ENCODE assay signal across 2 cellular contexts in genomic region chr17:50029185-50029584, GRCh38.
TF ChIP-seq lines count a peak whose summit lies in the region.

No MANE protein-coding gene starts in this region.

TF ChIP-seq in A549, 52 proteins besides CTCF, POLR2A, EP300 and RAD21:
- TF ChIP-seq SREBF2 (IDR thresholded peaks at IDR 0.05), result no peak
- TF ChIP-seq EHMT2 (IDR thresholded peaks at IDR 0.05; ENCODE audit: low read depth), result no peak
- no peak for TF ChIP-seq KDM1A (IDR thresholded peaks at IDR 0.05; ENCODE audit: low read depth)
- TF ChIP-seq RFX5 (IDR thresholded peaks at IDR 0.05), result no peak
- TF ChIP-seq HOXB13 (CRISPR knock-in tag; IDR thresholded peaks at IDR 0.05; ENCODE audit: low read depth), result no peak
- no peak for TF ChIP-seq ZC3H11A (IDR thresholded peaks at IDR 0.05)
- TF ChIP-seq KDM5A (IDR thresholded peaks at IDR 0.05), result no peak
- no peak for TF ChIP-seq HDAC2 (IDR thresholded peaks at IDR 0.05)
- TF ChIP-seq NPAS2 (CRISPR knock-in tag; IDR thresholded peaks at IDR 0.05; ENCODE audit: borderline replicate concordance), result no peak
- no peak for TF ChIP-seq BHLHE40 (IDR thresholded peaks at IDR 0.05; ENCODE audit: low read depth, low read length)
- no peak for TF ChIP-seq MAZ (IDR thresholded peaks at IDR 0.05; ENCODE audit: borderline replicate concordance, low read depth, low read length)
- TF ChIP-seq FOSL2 (IDR thresholded peaks at IDR 0.05), result no peak
- no peak for TF ChIP-seq FOSL2 (CRISPR knock-in tag; IDR thresholded peaks at IDR 0.05)
- TF ChIP-seq MYC (IDR thresholded peaks at IDR 0.05; ENCODE audit: borderline replicate concordance, low read length), result no peak
- no peak for TF ChIP-seq GATA3 (IDR thresholded peaks at IDR 0.05; ENCODE audit: borderline replicate concordance)
- TF ChIP-seq HES2 (IDR thresholded peaks at IDR 0.05), result no peak
- no peak for TF ChIP-seq POLR2AphosphoS2 (conservative IDR thresholded peaks at IDR 0.05; ENCODE audit: low read length)
- no peak for TF ChIP-seq SMC3 (IDR thresholded peaks at IDR 0.05)
- no peak for TF ChIP-seq USF2 (IDR thresholded peaks at IDR 0.05)

TF ChIP-seq in IMR-90, 13 proteins besides CTCF, POLR2A, EP300 and RAD21:
- TF ChIP-seq MAFK (IDR thresholded peaks at IDR 0.05; ENCODE audit: low read depth, low read length) (no peak), RCOR1 (IDR thresholded peaks at IDR 0.05; ENCODE audit: insufficient replicate concordance, low read length) (no peak), RFX5 (IDR thresholded peaks at IDR 0.05; ENCODE audit: low read depth, low read length) (no peak), ELK1 (IDR thresholded peaks at IDR 0.05; ENCODE audit: borderline replicate concordance, low read depth, low read length) (no peak), MAZ (IDR thresholded peaks at IDR 0.05; ENCODE audit: borderline replicate concordance, low read depth, low read length) (no peak), CEBPB (IDR thresholded peaks at IDR 0.05; ENCODE audit: low read depth, low read length) (no peak), USF2 (IDR thresholded peaks at IDR 0.05; ENCODE audit: low read depth, low read length) (no peak), NFE2L2 (IDR thresholded peaks at IDR 0.05; ENCODE audit: low read depth, low read length) (no peak), BHLHE40 (IDR thresholded peaks at IDR 0.05; ENCODE audit: low read depth, low read length) (no peak), FOS (IDR thresholded peaks at IDR 0.05; ENCODE audit: low read depth, low read length) (no peak), MXI1 (IDR thresholded peaks at IDR 0.05; ENCODE audit: borderline replicate concordance, low read depth, low read length) (no peak), SMC3 (IDR thresholded peaks at IDR 0.05; ENCODE audit: low read depth, low read length) (no peak), CHD1 (IDR thresholded peaks at IDR 0.05; ENCODE audit: low read depth, low read length) (no peak)
